Comparison of ENCODE assay signal across 18 cellular contexts in genomic region chr3:13780432-13781173, GRCh38.
DNase-seq lines count a peak whose midpoint lies in the region; ATAC-seq, FAIRE-seq and TF ChIP-seq lines count a peak whose summit lies in the region.
"Had no signal": no experiment of that assay in that cellular context is flagged by ENCODE, and none has a peak within 500 bp of the region (broad histone marks: within the 10 kb centered on the region; RNA-seq: fewer than 3 reads in every experiment).

No MANE protein-coding gene starts in this region.

- no peak overlapping the region for H3K4me3 Mint-ChIP-seq in progenitor cell of endocrine pancreas (ENCODE audit: low read depth)

- peaks cover 13% of the 10 kb centered on the region for H3K4me1 ChIP-seq in BLaER1
- peaks cover 0 to 6% (median 4%) of the 10 kb centered on the region in 4 experiments; a peak in 5 of 7 replicates for H3K4me1 ChIP-seq in H1 (replicated peaks in 1 of 4; ENCODE audit: control insufficient read depth in 3 of 4, insufficient read depth in 4 of 4, low read length in 3 of 4)
- H3K4me1 ChIP-seq: A549, Caco-2 had no signal

- H4K5ac ChIP-seq in H1 (ENCODE audit: insufficient read length, low read depth, low read length): no peak overlapping the region

- no peak overlapping the region for H3K4ac ChIP-seq in H1 (replicated peaks; ENCODE audit: insufficient read length, low read depth, low read length)

- H2BK20ac ChIP-seq in H1 (ENCODE audit: low read length): no peak overlapping the region

- H2BK15ac ChIP-seq in H1 (ENCODE audit: low read length): no peak overlapping the region

- DNase-seq in H7: peak; percentile 32
- no peak for DNase-seq in H1 (ENCODE audit: low read depth in 1 of 2, low spot score in 2 of 2)
- peak; percentile 50 for DNase-seq in posterior vena cava (ENCODE audit: low spot score)
- DNase-seq in progenitor cell of endocrine pancreas (ENCODE audit: low spot score, unreplicated experiment): no peak
- DNase-seq in DMS153 (lab: John Stamatoyannopoulos, UW): no peak
- DNase-seq in SKM-1 treated with dmso at 0.1 percent for 144 hours (lab: John Stamatoyannopoulos, UW; ENCODE audit: unreplicated experiment): no peak
- DNase-seq: Caco-2, KG1, MG63, NCI-H1092 treated with DMSO at 0.1 percent for 48 hours, NCI-H2081 treated with DMSO at 0.1 percent for 48 hours had no signal

- no peak for FAIRE-seq in H1 (lab: Jason Lieb, UNC)
- FAIRE-seq: A549, GM19239 had no signal

- TF ChIP-seq POLR2A in H1 (IDR thresholded peaks at IDR 0.05; ENCODE audit: control extremely low read depth in 1 of 2, low read depth in 2 of 2, low read length in 2 of 2): no peak

- H2BK120ac ChIP-seq in H1 (replicated peaks; ENCODE audit: low read depth, low read length): no peak overlapping the region

- H3K27me3 ChIP-seq in BLaER1 (no peaks in the 10 kb centered on the region), H7 (ENCODE audit: control insufficient read depth, insufficient read depth, low read length) (no peaks in the 10 kb centered on the region), H1 (replicated peaks in 1 of 4; ENCODE audit: control insufficient read depth in 3 of 4, extremely low read depth in 1 of 4, insufficient read depth in 3 of 4, low read length in 3 of 4) (0 out of 7 replicates have a peak, but pooled peaks cover 0 to 2% (median 0%) of the 10 kb centered on the region in 4 experiments)
- H3K27me3 ChIP-seq: MG63 had no signal

- no peak overlapping the region for H2BK5ac ChIP-seq in H1 (ENCODE audit: low read depth, low read length)

- H3K27me3 Mint-ChIP-seq in progenitor cell of endocrine pancreas: peaks cover 22% of the 10 kb centered on the region

- no peak for TF ChIP-seq RAD21 in H1 (IDR thresholded peaks at IDR 0.05 in 1 of 2, conservative IDR thresholded peaks at IDR 0.05 in 1 of 2; ENCODE audit: low read depth in 2 of 2, low read length in 2 of 2)

- no peaks in the 10 kb centered on the region for H3K4me1 Mint-ChIP-seq in progenitor cell of endocrine pancreas (ENCODE audit: low read depth)

- CTCF ChIA-PET in H1 (lab: Charles Lee; ENCODE audit: partially characterized antibody): interaction anchor here (1.0 to 2.4 kb wide), 6 partner anchors 9 to 688 kb away, joined by 3 to 8 read pairs (median 3); no protein-coding TSS in a partner anchor

- H2AFZ ChIP-seq in H1 (ENCODE audit: low read length): no peak overlapping the region

- 0 out of 2 replicates have a peak, but pooled peaks cover 2% of the 10 kb centered on the region for H3K23me2 ChIP-seq in H1 (ENCODE audit: low read depth, low read length)

- POLR2A ChIA-PET in H1 (lab: Charles Lee; ENCODE audit: partially characterized antibody): interaction anchor here (0.9 kb wide), 1 partner anchor 16 kb away, joined by 4 read pairs; no protein-coding TSS in a partner anchor

- no peak overlapping the region for H3K18ac ChIP-seq in H1 (ENCODE audit: extremely low read depth, low read length)

- H3K9me3 ChIP-seq in BLaER1 (no peaks in the 10 kb centered on the region), H1 (ENCODE audit: insufficient read depth in 2 of 2, low read depth in 1 of 2, low read length in 1 of 2) (no peaks in the 10 kb centered on the region)
- H3K9me3 ChIP-seq: A549, Caco-2, MG63 had no signal

- H3K4me2 ChIP-seq in BLaER1 (peak overlapping the region; percentile 66), H1 (ENCODE audit: insufficient read depth in 1 of 2, low read depth in 2 of 2, low read length in 2 of 2) (no peak overlapping the region)
- H3K4me2 ChIP-seq: A549 had no signal

- H4K91ac ChIP-seq in H1 (replicated peaks; ENCODE audit: insufficient read length, low read length): no peak overlapping the region

- no peaks in the 10 kb centered on the region for H3K9me3 Mint-ChIP-seq in progenitor cell of endocrine pancreas (ENCODE audit: low read depth)

- H3K23ac ChIP-seq in H1 (ENCODE audit: insufficient read length): no peak overlapping the region

- no peaks in the 10 kb centered on the region for H3K79me1 ChIP-seq in H1 (ENCODE audit: low read depth, low read length)

- H3K14ac ChIP-seq in H1 (ENCODE audit: insufficient read length): no peak overlapping the region

- H3K4me3 ChIP-seq in BLaER1 (no peak overlapping the region), H7 (ENCODE audit: insufficient read depth, low read depth, low read length) (no peak overlapping the region), H1 (ENCODE audit: extremely low read depth in 1 of 4, insufficient read depth in 2 of 4, low read depth in 3 of 4, low read length in 4 of 4) (no peak overlapping the region)
- H3K4me3 ChIP-seq: A549, MG63, SK-N-MC had no signal

- H2BK12ac ChIP-seq in H1 (ENCODE audit: low read depth, low read length): no peak overlapping the region

- TF ChIP-seq CTCF in H1 (IDR thresholded peaks at IDR 0.05; ENCODE audit: control extremely low read depth in 1 of 3, insufficient read depth in 1 of 3, low read depth in 1 of 3, low read length in 3 of 3): no peak
- no peak for TF ChIP-seq CTCF in progenitor cell of endocrine pancreas (IDR thresholded peaks at IDR 0.05; ENCODE audit: unreplicated experiment)

- no peak overlapping the region for H3K9ac ChIP-seq in BLaER1
- H3K9ac ChIP-seq in H1 (replicated peaks in 1 of 4; ENCODE audit: extremely low read depth in 1 of 4, low read depth in 3 of 4, low read length in 3 of 4): no peak overlapping the region

- H3K79me2 ChIP-seq in H1 (ENCODE audit: control insufficient read depth in 1 of 2, insufficient read depth in 2 of 2, low read length in 2 of 2): no peaks in the 10 kb centered on the region

- no peak for TF ChIP-seq EP300 in H1 (IDR thresholded peaks at IDR 0.05; ENCODE audit: borderline replicate concordance in 1 of 2, low read depth in 2 of 2, low read length in 2 of 2)

- no peak overlapping the region for H3K56ac ChIP-seq in H1 (replicated peaks; ENCODE audit: insufficient read length, low read depth, low read length)

- H4K8ac ChIP-seq in H1 (ENCODE audit: extremely low read depth, insufficient read depth, low read length): peak overlapping the region; percentile 26; the same call in 1 of the 2 replicates

- H4K20me1 ChIP-seq in BLaER1 (no peaks in the 10 kb centered on the region), H1 (replicated peaks in 1 of 2; ENCODE audit: control insufficient read depth in 1 of 2, insufficient read depth in 2 of 2, low read length in 2 of 2) (no peaks in the 10 kb centered on the region)

- H3K36me3 Mint-ChIP-seq in progenitor cell of endocrine pancreas (ENCODE audit: insufficient read depth): no peaks in the 10 kb centered on the region

- ATAC-seq in GM18517 (IDR thresholded peaks at IDR 0.05; ENCODE audit: unreplicated experiment): no peak
- ATAC-seq: A549, Right ventricle myocardium inferior had no signal

- intact Hi-C loops in posterior vena cava (cut with DNase I): no loop called here

- H3K27ac ChIP-seq in BLaER1 (no peak overlapping the region), H1 (ENCODE audit: low read depth, low read length) (no peak overlapping the region)
- H3K27ac ChIP-seq: A549, C4-2B, SK-N-MC had no signal

- H2AK5ac ChIP-seq in H1 (ENCODE audit: low read depth, low read length): no peak overlapping the region

- H3K27ac Mint-ChIP-seq in progenitor cell of endocrine pancreas: no peak overlapping the region

- H3K36me3 ChIP-seq in BLaER1 (no peaks in the 10 kb centered on the region), H7 (replicated peaks; ENCODE audit: control insufficient read depth, insufficient read depth, low read length) (no peaks in the 10 kb centered on the region), H1 (ENCODE audit: control insufficient read depth in 2 of 4, insufficient read depth in 4 of 4, low read length in 3 of 4) (no peaks in the 10 kb centered on the region)
- H3K36me3 ChIP-seq: MG63 had no signal

- WGBS in H1 (ENCODE audit: extremely low coverage in 1 of 2, insufficient coverage in 1 of 2, insufficient read length in 1 of 2, insufficient replicate concordance in 2 of 2, low coverage in 1 of 2, low lambda C conversion rate in 2 of 2, missing lambda C conversion rate in 1 of 2), 2 experiments: 84% methylated on average over 11 of the region's 11 CpGs; no CpG with 5 or more reads in 1 of the 2 experiments

TF ChIP-seq in H1, 55 proteins besides CTCF, POLR2A, EP300 and RAD21:
- TF ChIP-seq HDAC2 (IDR thresholded peaks at IDR 0.05; ENCODE audit: borderline replicate concordance in 1 of 2, low read depth in 2 of 2, low read length in 2 of 2) (no peak), NRF1 (IDR thresholded peaks at IDR 0.05; ENCODE audit: low read depth, low read length) (no peak), NANOG (IDR thresholded peaks at IDR 0.05; ENCODE audit: insufficient read depth, low read depth, low read length, poor library complexity, severe bottlenecking) (no peak), SIRT6 (IDR thresholded peaks at IDR 0.05; ENCODE audit: low read length) (no peak), SP1 (IDR thresholded peaks at IDR 0.05; ENCODE audit: low read depth, low read length) (no peak), KDM5A (IDR thresholded peaks at IDR 0.05; ENCODE audit: low read length) (no peak), ATF3 (IDR thresholded peaks at IDR 0.05; ENCODE audit: insufficient read depth, low read depth, low read length) (no peak), TEAD4 (IDR thresholded peaks at IDR 0.05; ENCODE audit: low read depth, low read length) (no peak), RFX5 (IDR thresholded peaks at IDR 0.05; ENCODE audit: borderline replicate concordance, low read depth, low read length) (no peak), CEBPB (IDR thresholded peaks at IDR 0.05; ENCODE audit: low read depth, low read length) (no peak), BRCA1 (IDR thresholded peaks at IDR 0.05; ENCODE audit: low read depth, low read length) (no peak), SP4 (IDR thresholded peaks at IDR 0.05; ENCODE audit: low read length) (no peak), TAF1 (IDR thresholded peaks at IDR 0.05; ENCODE audit: low read depth, low read length) (no peak)
- TF ChIP-seq, protein P1, sequence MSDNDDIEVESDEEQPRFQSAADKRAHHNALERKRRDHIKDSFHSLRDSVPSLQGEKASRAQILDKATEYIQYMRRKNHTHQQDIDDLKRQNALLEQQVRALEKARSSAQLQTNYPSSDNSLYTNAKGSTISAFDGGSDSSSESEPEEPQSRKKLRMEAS (IDR thresholded peaks at IDR 0.05): no peak
- TF ChIP-seq, protein P2, sequence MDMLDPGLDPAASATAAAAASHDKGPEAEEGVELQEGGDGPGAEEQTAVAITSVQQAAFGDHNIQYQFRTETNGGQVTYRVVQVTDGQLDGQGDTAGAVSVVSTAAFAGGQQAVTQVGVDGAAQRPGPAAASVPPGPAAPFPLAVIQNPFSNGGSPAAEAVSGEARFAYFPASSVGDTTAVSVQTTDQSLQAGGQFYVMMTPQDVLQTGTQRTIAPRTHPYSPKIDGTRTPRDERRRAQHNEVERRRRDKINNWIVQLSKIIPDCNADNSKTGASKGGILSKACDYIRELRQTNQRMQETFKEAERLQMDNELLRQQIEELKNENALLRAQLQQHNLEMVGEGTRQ (IDR thresholded peaks at IDR 0.05; ENCODE audit: low read length): no peak

Comparison
In these comparisons a context has a peak if more than half of its experiments do, and no peak if none do; other contexts are left out.
1. DNase-seq: peak in H7 (single experiment) and posterior vena cava (single experiment); none in H1 (0 of 2), progenitor cell of endocrine pancreas (single experiment), DMS153 (single experiment) and SKM-1 treated with dmso at 0.1 percent for 144 hours (single experiment).